9 cellular contexts compared by ENCODE assay signal in the genomic region with DNA sequence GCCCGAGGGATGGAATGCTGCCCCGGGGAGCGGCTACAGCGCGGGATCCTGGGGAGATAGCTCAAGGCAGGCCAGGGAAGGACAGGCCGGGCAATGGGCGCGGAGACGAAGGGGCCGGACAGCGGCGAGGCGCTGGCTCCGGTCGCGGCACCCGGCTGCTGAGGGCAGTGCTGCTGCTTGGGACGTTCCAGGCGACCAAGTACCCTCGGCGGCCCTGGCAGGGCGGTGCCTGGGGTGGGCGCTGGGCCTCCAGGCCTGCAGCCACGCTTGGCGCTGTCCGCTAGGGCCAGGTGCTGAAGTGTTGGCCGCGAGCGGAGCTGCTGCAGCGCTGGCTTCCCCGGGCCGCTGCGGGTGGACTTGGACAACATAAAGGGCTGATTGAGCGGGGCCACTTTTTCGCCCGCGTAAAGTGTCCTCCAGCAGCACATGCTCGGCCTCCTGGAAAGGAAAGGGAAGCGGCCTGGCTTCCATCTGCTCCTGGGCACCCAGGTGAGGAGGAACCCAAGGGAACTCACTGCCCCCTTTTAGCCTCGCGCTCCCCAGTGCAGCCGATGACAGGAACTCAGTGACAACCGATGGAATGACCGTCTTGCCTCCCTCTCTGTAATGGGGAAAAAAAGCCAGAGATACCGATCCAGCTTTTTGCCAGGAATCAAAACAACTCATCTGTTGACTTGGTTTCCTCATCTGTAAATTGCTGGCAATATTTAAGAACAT. TPM values are rescaled to one million over a fixed set of nuclear protein-coding genes. Genes with fewer than 3 reads are reported as not detected.
DNase-seq lines count a peak whose midpoint lies in the region; ATAC-seq and TF ChIP-seq lines count a peak whose summit lies in the region.
"Had no signal": no experiment of that assay in that cellular context is flagged by ENCODE, and none has a peak within 500 bp of the region (broad histone marks: within the 10 kb centered on the region; RNA-seq: fewer than 3 reads in every experiment).

No MANE protein-coding gene starts in this region.

- H3K9ac ChIP-seq in NT2/D1 (ENCODE audit: insufficient read length, low read depth): no peak overlapping the region

- peak; percentile 45 for DNase-seq in GM12865 (ENCODE audit: low read depth)
- DNase-seq in NT2/D1 (ENCODE audit: low read depth, low spot score): peak; percentile 85
- peak in 41 of 61 donors; percentile 1 to 66 (median 18) for DNase-seq in caudate nucleus (lab: John Stamatoyannopoulos, UW)
- DNase-seq in left lobe of liver (ENCODE audit: low spot score): peak; percentile 52
- peak; percentile 2 for DNase-seq in stimulated activated CD8-positive, alpha-beta memory T cell treated with anti-CD3 and anti-CD28 coated beads, Interleukin-4, amount 100 ng/mL, for 24 hours (ENCODE audit: low read depth)
- DNase-seq in NCI-H1930 (lab: John Stamatoyannopoulos, UW): no peak
- no peak for DNase-seq in cerebellar nuclear complex (lab: John Stamatoyannopoulos, UW)
- DNase-seq in NCI-H1436 (lab: John Stamatoyannopoulos, UW): no peak

- no peak for TF ChIP-seq CTCF in GM12865 (IDR thresholded peaks at IDR 0.05; ENCODE audit: insufficient read depth, low read depth, low read length, missing control alignments)

- H3K4me3 ChIP-seq in GM12865 (ENCODE audit: low read depth, low read length) (no peak overlapping the region), NT2/D1 (ENCODE audit: insufficient read length, low read depth) (peak overlapping the region; percentile 28)

- no peaks in the 10 kb centered on the region for H3K4me1 ChIP-seq in NT2/D1 (ENCODE audit: insufficient read depth, insufficient read length)

- ATAC-seq in left lobe of liver: peak; percentile 94

- H3K9me3 ChIP-seq in NT2/D1 (ENCODE audit: insufficient read depth, low read length): no peaks in the 10 kb centered on the region

- no peaks in the 10 kb centered on the region for H3K36me3 ChIP-seq in NT2/D1 (ENCODE audit: insufficient read depth, insufficient read length, low read length)

- H3K27me3 ChIP-seq in NT2/D1 (ENCODE audit: insufficient read depth, insufficient read length): peaks cover 33% of the 10 kb centered on the region

- no peak overlapping the region for H3K27ac ChIP-seq in caudate nucleus (ENCODE audit: low read depth, low read length)
- H3K27ac ChIP-seq: epithelial cell of prostate had no signal

RNA-seq across cellular contexts. Expression of gene CLEC3A, which starts 23.7 kb away (rescaled TPM):
- not detected for total RNA-seq in left lobe of liver

RNA-seq across cellular contexts. Expression of gene WWOX, which starts 53.4 kb away (rescaled TPM):
- 15.1 TPM for total RNA-seq in left lobe of liver

Comparison
In these comparisons a context has a peak if more than half of its experiments do, and no peak if none do; other contexts are left out.
1. DNase-seq: peak in GM12865 (single experiment), NT2/D1 (single experiment), caudate nucleus (41 of 61), left lobe of liver (single experiment) and stimulated activated CD8-positive, alpha-beta memory T cell treated with anti-CD3 and anti-CD28 coated beads, Interleukin-4, amount 100 ng/mL, for 24 hours (single experiment); none in NCI-H1930 (0 of 2), cerebellar nuclear complex (0 of 2) and NCI-H1436 (single experiment).